Comparison of ENCODE assay signal across 22 cellular contexts in the genomic region with DNA sequence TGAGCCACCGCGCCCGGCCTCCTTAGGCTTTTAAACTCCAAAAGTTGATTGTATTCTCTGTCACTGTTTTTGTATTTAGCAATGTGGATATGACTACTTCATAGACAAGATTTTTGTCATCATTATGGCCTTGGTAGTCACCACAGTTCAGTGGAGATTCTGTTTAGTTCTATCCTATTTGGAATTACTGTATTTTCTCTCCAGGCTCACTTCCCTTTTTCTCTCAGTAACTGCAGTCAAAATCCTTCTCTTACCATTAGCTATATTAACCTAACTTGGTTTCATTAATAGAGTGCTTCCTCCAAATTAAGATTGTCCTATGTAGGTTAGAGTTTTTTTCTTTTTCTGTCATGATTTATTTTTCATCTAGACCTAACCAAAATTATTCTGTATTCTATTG.
"Had no signal": no experiment of that assay in that cellular context is flagged by ENCODE, and none has a peak within 500 bp of the region (broad histone marks: within the 10 kb centered on the region; RNA-seq: fewer than 3 reads in every experiment).

No MANE protein-coding gene starts in this region.

- H3K4me3 Mint-ChIP-seq: activated CD4-positive, alpha-beta T cell treated with anti-CD3 and anti-CD28 coated beads, Interleukin-2, amount 10 ng/mL, durations not matched to agents 7 days and 5 days; activated CD8-positive, alpha-beta T cell treated with anti-CD3 and anti-CD28 coated beads for 36 hours; activated naive CD8-positive, alpha-beta T cell treated with anti-CD3 and anti-CD28 coated beads, Interleukin-2, amount 10 ng/mL, durations not matched to agents 7 days and 5 days; activated T-cell treated with anti-CD3 and anti-CD28 coated beads, Interleukin-2, amount 50 U/mL, for 72 hours had no signal

- H3K27ac Mint-ChIP-seq: activated CD4-positive, alpha-beta T cell treated with anti-CD3 and anti-CD28 coated beads, Interleukin-2, amount 10 ng/mL, durations not matched to agents 7 days and 5 days; activated CD8-positive, alpha-beta T cell treated with anti-CD3 and anti-CD28 coated beads for 36 hours; activated naive CD8-positive, alpha-beta T cell treated with anti-CD3 and anti-CD28 coated beads, Interleukin-2, amount 10 ng/mL, durations not matched to agents 7 days and 5 days; activated T-cell treated with anti-CD3 and anti-CD28 coated beads, Interleukin-2, amount 50 U/mL, for 72 hours; activated T-helper 2 cell treated with anti-CD3 and anti-CD28 coated beads, Interferon-gamma antibody, Interleukin-2, Interleukin-4, amounts not matched to agents 10 μg/mL and 5 μg/mL and 100 μg/mL, durations not matched to agents 14 hours and 24 hours and 36 hours had no signal

- H3K4me1 Mint-ChIP-seq: activated CD4-positive, alpha-beta T cell treated with anti-CD3 and anti-CD28 coated beads, Interleukin-2, amount 10 ng/mL, durations not matched to agents 7 days and 5 days; activated naive CD8-positive, alpha-beta T cell treated with anti-CD3 and anti-CD28 coated beads, Interleukin-2, amount 10 ng/mL, durations not matched to agents 7 days and 5 days had no signal

- H3K27me3 Mint-ChIP-seq: activated CD4-positive, alpha-beta T cell treated with anti-CD3 and anti-CD28 coated beads, Interleukin-2, amount 10 ng/mL, durations not matched to agents 7 days and 5 days; activated CD8-positive, alpha-beta T cell treated with anti-CD3 and anti-CD28 coated beads for 36 hours; activated naive CD8-positive, alpha-beta T cell treated with anti-CD3 and anti-CD28 coated beads, Interleukin-2, amount 10 ng/mL, durations not matched to agents 7 days and 5 days had no signal

- H3K9me3 Mint-ChIP-seq: activated CD4-positive, alpha-beta T cell treated with anti-CD3 and anti-CD28 coated beads, Interleukin-2, amount 10 ng/mL, durations not matched to agents 7 days and 5 days; activated CD8-positive, alpha-beta T cell treated with anti-CD3 and anti-CD28 coated beads for 36 hours; activated naive CD8-positive, alpha-beta T cell treated with anti-CD3 and anti-CD28 coated beads, Interleukin-2, amount 10 ng/mL, durations not matched to agents 7 days and 5 days; activated T-cell treated with anti-CD3 and anti-CD28 coated beads, Interleukin-2, amount 50 U/mL, for 72 hours; activated T-helper 2 cell treated with anti-CD3 and anti-CD28 coated beads, Interferon-gamma antibody, Interleukin-2, Interleukin-4, amounts not matched to agents 10 μg/mL and 5 μg/mL and 100 μg/mL, durations not matched to agents 14 hours and 24 hours and 36 hours had no signal

- H3K36me3 Mint-ChIP-seq: activated naive CD8-positive, alpha-beta T cell treated with anti-CD3 and anti-CD28 coated beads, Interleukin-2, amount 10 ng/mL, durations not matched to agents 7 days and 5 days had no signal

- DNase-seq: activated CD4-positive, alpha-beta T cell treated with anti-CD3 and anti-CD28 coated beads, Interleukin-2, amount 10 ng/mL, durations not matched to agents 7 days and 5 days; activated CD4-positive, CD25-positive, alpha-beta regulatory T cell; activated CD8-positive, alpha-beta memory T cell treated with anti-CD3 and anti-CD28 coated beads, Interleukin-2, amount 50 U/mL, for 4 hours; activated CD8-positive, alpha-beta T cell treated with anti-CD3 and anti-CD28 coated beads for 36 hours; activated naive CD4-positive, alpha-beta T cell treated with anti-CD3 and anti-CD28 coated beads, Interleukin-2, amount 50 U/mL, for 16 hours; activated naive CD8-positive, alpha-beta T cell treated with anti-CD3 and anti-CD28 coated beads, Interleukin-2, amount 10 ng/mL, durations not matched to agents 7 days and 5 days; activated T-cell treated with anti-CD3 and anti-CD28 coated beads, Interleukin-2, amount 50 U/mL, for 72 hours; adrenal gland; anterior cingulate cortex; caudate nucleus; IMR-90; KBM-7; NCI-H1105 treated with DMSO at 0.1 percent for 48 hours; NCI-H187; NCI-H2081 treated with DMSO at 0.1 percent for 48 hours; NCI-H446; OCI-M1; Peyer's patch; Right ventricle myocardium superior; T-helper 2 cell; T1000 had no signal
